Comparison of ENCODE assay signal across 8 cellular contexts in the genomic region with DNA sequence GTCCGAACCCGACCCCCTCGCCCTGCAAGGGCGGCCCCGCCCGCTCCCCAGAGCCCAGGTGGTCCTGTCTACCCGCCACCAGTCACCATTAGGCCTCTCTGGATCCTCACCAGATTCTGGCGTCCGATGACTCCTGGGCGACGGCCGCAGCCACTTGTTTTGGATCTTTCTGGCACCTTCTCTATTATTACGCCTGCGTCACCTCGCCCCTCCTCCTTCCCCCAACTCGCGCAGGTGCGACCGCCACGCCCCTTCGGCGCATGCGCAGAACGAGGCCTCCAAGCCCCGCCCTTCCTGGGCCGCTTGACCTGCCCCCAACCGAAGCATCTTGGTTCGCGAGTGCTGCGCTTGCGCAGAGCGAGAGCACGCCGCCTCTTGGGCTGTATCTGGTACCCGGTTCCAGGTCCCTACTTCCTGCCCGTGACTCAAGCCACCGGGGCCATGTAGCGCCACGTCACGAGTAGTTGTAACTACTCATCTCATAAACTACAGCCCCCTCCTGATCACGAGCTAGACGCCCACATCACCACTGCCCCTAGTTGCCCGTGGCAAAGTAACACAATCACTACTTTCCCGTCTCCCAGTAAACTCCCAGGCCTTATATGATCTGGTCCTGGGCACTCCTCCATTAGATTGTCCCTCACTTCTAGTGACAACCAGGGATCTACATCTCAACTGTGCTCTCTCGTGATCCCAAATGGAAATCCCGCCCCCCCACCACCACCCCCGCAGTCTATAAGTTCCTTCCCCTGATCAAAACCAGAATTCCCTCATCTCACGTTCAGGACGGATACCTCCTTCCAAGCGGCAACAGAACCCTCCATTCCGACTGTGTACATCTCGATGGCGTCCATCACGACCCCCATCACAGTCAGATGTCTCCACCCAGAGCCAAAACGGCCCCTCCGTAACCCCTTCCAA. TPM values are rescaled to one million over a fixed set of nuclear protein-coding genes. Genes with fewer than 3 reads are reported as not detected.
DNase-seq lines count a peak whose midpoint lies in the region; ATAC-seq and TF ChIP-seq lines count a peak whose summit lies in the region.

A gene with protein sequence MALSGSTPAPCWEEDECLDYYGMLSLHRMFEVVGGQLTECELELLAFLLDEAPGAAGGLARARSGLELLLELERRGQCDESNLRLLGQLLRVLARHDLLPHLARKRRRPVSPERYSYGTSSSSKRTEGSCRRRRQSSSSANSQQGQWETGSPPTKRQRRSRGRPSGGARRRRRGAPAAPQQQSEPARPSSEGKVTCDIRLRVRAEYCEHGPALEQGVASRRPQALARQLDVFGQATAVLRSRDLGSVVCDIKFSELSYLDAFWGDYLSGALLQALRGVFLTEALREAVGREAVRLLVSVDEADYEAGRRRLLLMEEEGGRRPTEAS (minus strand): TSS at position 156 of the 921 bp plus-strand sequence. CDS start 670 bp downstream, outside the sequence.

- no peaks in the 10 kb centered on the region for H3K9me3 ChIP-seq in right lobe of liver

- peak within 1 kb of the TSS; percentile 99 to 100 (median 99) for H3K27ac ChIP-seq in right lobe of liver

- no peaks in the 10 kb centered on the region for H3K27me3 ChIP-seq in right lobe of liver

- no peak for TF ChIP-seq CTCF in right lobe of liver (IDR thresholded peaks at IDR 0.05)

- peaks cover 0 to 46% (median 13%) of the 10 kb centered on the region in 4 donors for H3K4me1 ChIP-seq in right lobe of liver

- peak; percentile 79 to 98 (median 96) for DNase-seq in C1 segment of cervical spinal cord (lab: John Stamatoyannopoulos, UW)
- peak; percentile 98 for DNase-seq in NCI-H82 (lab: John Stamatoyannopoulos, UW)
- DNase-seq in activated CD4-positive, alpha-beta T cell treated with anti-CD3 and anti-CD28 coated beads, Interleukin-2, amount 50 U/mL, for 48 hours = peak; percentile 99
- peak; percentile 90 to 98 for DNase-seq in dermis microvascular lymphatic vessel endothelial cell (ENCODE audit: low read depth in 2 of 2)
- DNase-seq in right lobe of liver = peak; percentile 99
- peak; percentile 99 to 100 for DNase-seq in stimulated activated CD4-positive, alpha-beta T cell treated with anti-CD3 and anti-CD28 coated beads, Interleukin-4, amount 100 ng/mL, for 4 hours

- intact Hi-C loops in right lobe of liver (cut with DNase I) = no loop called here

- TF ChIP-seq POLR2A in right lobe of liver (IDR thresholded peaks at IDR 0.05) = peak; percentile 83

- H3K4me3 ChIP-seq in right lobe of liver = peak within 1 kb of the TSS; percentile 72 to 85 (median 83)

- 21% methylated on average over 54 of the region's 56 CpGs for WGBS in right lobe of liver (ENCODE audit: insufficient coverage, low coverage, low lambda C conversion rate, missing lambda C conversion rate)

- H3K36me3 ChIP-seq in right lobe of liver = peaks cover 0 to 19% (median 8%) of the 10 kb centered on the region in 4 donors

- peak; percentile 64 for ATAC-seq in GM19397 (IDR thresholded peaks at IDR 0.05; ENCODE audit: unreplicated experiment)
- peak; percentile 70 for ATAC-seq in HG03571 (IDR thresholded peaks at IDR 0.05; ENCODE audit: unreplicated experiment)
- peak; percentile 76 to 82 (median 80) for ATAC-seq in right lobe of liver

RNA-seq across cellular contexts. Expression of the gene that starts here (rescaled TPM):
- 15.0 and 20.9 TPM in 2 replicates for total RNA-seq in dermis microvascular lymphatic vessel endothelial cell
- 10 to 100 TPM in 5 of 6 experiments, 1 to 10 TPM in 1; 8.1 to 18.0 (median 15.0) TPM for total RNA-seq in right lobe of liver

Comparison
In these comparisons a context has a peak if more than half of its experiments do, and no peak if none do; other contexts are left out.
1. Peak in every context shown above with its lines: DNase-seq, ATAC-seq, H3K4me3 ChIP-seq and H3K27ac ChIP-seq.